In the genomic region with DNA sequence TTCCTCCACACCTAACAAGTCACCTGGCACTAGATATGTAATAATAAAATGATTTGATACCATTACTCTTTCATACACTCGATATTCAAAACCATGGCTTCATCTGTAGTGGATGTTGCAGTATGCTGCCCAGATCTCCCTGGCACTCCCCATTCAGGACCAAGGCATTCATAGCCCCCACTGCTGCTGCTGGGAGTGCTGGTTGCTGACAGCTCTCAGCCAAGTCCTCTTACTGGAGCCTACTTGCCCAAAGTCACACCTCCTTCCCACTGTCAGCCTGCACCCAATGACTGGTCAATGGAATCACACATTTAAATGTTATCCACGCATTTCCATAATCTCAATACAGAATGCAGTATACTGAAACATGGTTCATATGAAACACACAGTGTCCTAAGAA, we compare ENCODE assay signal across 23 cellular contexts. TPM values are rescaled to one million over a fixed set of nuclear protein-coding genes. Genes with fewer than 3 reads are reported as not detected.
DNase-seq lines count a peak whose midpoint lies in the region; ATAC-seq and TF ChIP-seq lines count a peak whose summit lies in the region.
"Had no signal": no experiment of that assay in that cellular context is flagged by ENCODE, and none has a peak within 500 bp of the region (broad histone marks: within the 10 kb centered on the region; RNA-seq: fewer than 3 reads in every experiment).

No MANE protein-coding gene starts in this region.

- H3K27ac ChIP-seq in CD4-positive, CD25-positive, alpha-beta regulatory T cell (ENCODE audit: insufficient read depth, low read length, poor library complexity, severe bottlenecking): no peak overlapping the region
- no peak overlapping the region for H3K27ac ChIP-seq in A673 (ENCODE audit: low read depth, low read length, poor library complexity, severe bottlenecking)
- H3K27ac ChIP-seq: 22Rv1, KMS-11 had no signal

- no peaks in the 10 kb centered on the region for H3K27me3 Mint-ChIP-seq in activated T-cell treated with anti-CD3 and anti-CD28 coated beads, Interleukin-2, amount 50 U/mL, for 24 hours
- no peaks in the 10 kb centered on the region for H3K27me3 Mint-ChIP-seq in CD4-positive, CD25-positive, alpha-beta regulatory T cell
- H3K27me3 Mint-ChIP-seq in chondrocyte (ENCODE audit: low read depth) (no peaks in the 10 kb centered on the region), nephron progenitor cell (ENCODE audit: low read depth, poor library complexity) (peaks cover 4% of the 10 kb centered on the region)
- H3K27me3 Mint-ChIP-seq: B cell; CD4-positive, alpha-beta memory T cell had no signal

- H3K4me3 Mint-ChIP-seq in activated T-cell treated with anti-CD3 and anti-CD28 coated beads, Interleukin-2, amount 50 U/mL, for 24 hours: no peak overlapping the region
- H3K4me3 Mint-ChIP-seq in CD4-positive, CD25-positive, alpha-beta regulatory T cell: peak overlapping the region in 2 of 4 donors; percentile 3 to 34
- H3K4me3 Mint-ChIP-seq in chondrocyte (ENCODE audit: unreplicated experiment) (no peak overlapping the region), nephron progenitor cell (no peak overlapping the region)
- H3K4me3 Mint-ChIP-seq: B cell had no signal

- intact Hi-C loops in A673 (cut with micrococcal nuclease; ENCODE audit: unreplicated experiment): no loop called here

- POLR2A ChIA-PET in A673 (lab: Charles Lee; ENCODE audit: low non-redundant PET): no interaction called here

- no peaks in the 10 kb centered on the region for H3K9me3 ChIP-seq in CD4-positive, CD25-positive, alpha-beta regulatory T cell (ENCODE audit: control insufficient read depth in 2 of 2, low read length in 2 of 2)
- no peaks in the 10 kb centered on the region for H3K9me3 ChIP-seq in A673 (ENCODE audit: low read depth, low read length, poor library complexity, severe bottlenecking)

- H3K36me3 Mint-ChIP-seq in activated T-cell treated with anti-CD3 and anti-CD28 coated beads, Interleukin-2, amount 50 U/mL, for 24 hours (ENCODE audit: low read depth): peaks cover 58% of the 10 kb centered on the region
- peaks cover 26% of the 10 kb centered on the region for H3K36me3 Mint-ChIP-seq in CD4-positive, CD25-positive, alpha-beta regulatory T cell
- H3K36me3 Mint-ChIP-seq in chondrocyte (ENCODE audit: low read depth) (peaks cover 6% of the 10 kb centered on the region), nephron progenitor cell (ENCODE audit: low read depth) (peaks cover 51% of the 10 kb centered on the region)

- no peak for ATAC-seq in CD4-positive, CD25-positive, alpha-beta regulatory T cell (ENCODE audit: low read depth in 2 of 2)
- ATAC-seq in GM19452 (IDR thresholded peaks at IDR 0.05; ENCODE audit: unreplicated experiment) (no peak), HG03095 (IDR thresholded peaks at IDR 0.05; ENCODE audit: unreplicated experiment) (no peak)
- ATAC-seq: GM12878 had no signal

- peaks cover 18% of the 10 kb centered on the region for H3K36me3 ChIP-seq in CD4-positive, CD25-positive, alpha-beta regulatory T cell (ENCODE audit: control insufficient read depth, insufficient read depth, low read length)
- H3K36me3 ChIP-seq in A673 (ENCODE audit: insufficient read depth, low read length, poor library complexity, severe bottlenecking): peaks cover 27% of the 10 kb centered on the region

- H3K27me3 ChIP-seq in CD4-positive, CD25-positive, alpha-beta regulatory T cell (ENCODE audit: control insufficient read depth, insufficient read depth, low read length): no peaks in the 10 kb centered on the region
- no peaks in the 10 kb centered on the region for H3K27me3 ChIP-seq in A673 (replicated peaks; ENCODE audit: insufficient read depth, low read depth, low read length, poor library complexity)

- H3K4me1 ChIP-seq in CD4-positive, CD25-positive, alpha-beta regulatory T cell (ENCODE audit: control insufficient read depth, insufficient read depth, low read length, poor library complexity, severe bottlenecking): peaks cover 21% of the 10 kb centered on the region
- H3K4me1 ChIP-seq in A673 (ENCODE audit: insufficient read depth, low read length, poor library complexity, severe bottlenecking): peaks cover 11% of the 10 kb centered on the region

- H3K4me3 ChIP-seq in CD4-positive, CD25-positive, alpha-beta regulatory T cell (ENCODE audit: low read depth, low read length): no peak overlapping the region
- no peak overlapping the region for H3K4me3 ChIP-seq in A673 (ENCODE audit: low read depth, low read length, poor library complexity, severe bottlenecking)
- H3K4me3 ChIP-seq: GM12878 had no signal

- H3K4me1 Mint-ChIP-seq in activated T-cell treated with anti-CD3 and anti-CD28 coated beads, Interleukin-2, amount 50 U/mL, for 24 hours (ENCODE audit: low read depth): peaks cover 37% of the 10 kb centered on the region
- H3K4me1 Mint-ChIP-seq in CD4-positive, CD25-positive, alpha-beta regulatory T cell: peaks cover 31 to 59% (median 40%) of the 10 kb centered on the region in 4 donors
- peaks cover 32% of the 10 kb centered on the region for H3K4me1 Mint-ChIP-seq in chondrocyte (ENCODE audit: low read depth)
- peaks cover 38% of the 10 kb centered on the region for H3K4me1 Mint-ChIP-seq in nephron progenitor cell

- BruUV-seq in A673 (replicated peaks; lab: Mats Ljungman, UMichigan): no TSS peak

- no peak for DNase-seq in activated T-cell treated with anti-CD3 and anti-CD28 coated beads, Interleukin-2, amount 50 U/mL, for 24 hours
- no peak for DNase-seq in activated T-cell treated with anti-CD3 and anti-CD28 coated beads, Interleukin-2, amount 50 U/mL, for 1 hour
- DNase-seq in CD4-positive, CD25-positive, alpha-beta regulatory T cell: no peak
- no peak for DNase-seq in chondrocyte (ENCODE audit: low spot score)
- no peak for DNase-seq in nephron progenitor cell
- DNase-seq in A673 (ENCODE audit: low spot score): no peak
- DNase-seq: CD4-positive, alpha-beta memory T cell; DMS53; EL; NCI-H1417; NCI-H187; NCI-H2107; NCI-H510A; NCI-H748 treated with DMSO at 0.1 percent for 48 hours; NK-92 treated with Interleukin-12 subunit alpha and Interleukin-12 subunit beta, amount 100 ng/mL, for 24 hours; OCI-M1; SIG-M5 had no signal

- CTCF ChIA-PET in A673 (lab: Charles Lee): no interaction called here

- TF ChIP-seq CTCF in chondrocyte (IDR thresholded peaks at IDR 0.05) (no peak), nephron progenitor cell (IDR thresholded peaks at IDR 0.05) (no peak), A673 (conservative IDR thresholded peaks at IDR 0.05; ENCODE audit: low read depth, low read length) (no peak)

- H3K27ac Mint-ChIP-seq in activated T-cell treated with anti-CD3 and anti-CD28 coated beads, Interleukin-2, amount 50 U/mL, for 24 hours: peak overlapping the region; percentile 16
- peak overlapping the region in 2 of 3 donors; percentile 18 to 49 for H3K27ac Mint-ChIP-seq in CD4-positive, CD25-positive, alpha-beta regulatory T cell
- peak overlapping the region; percentile 13 for H3K27ac Mint-ChIP-seq in chondrocyte (ENCODE audit: unreplicated experiment)
- peak overlapping the region; percentile 1 for H3K27ac Mint-ChIP-seq in nephron progenitor cell
- H3K27ac Mint-ChIP-seq: B cell had no signal

- H3K9me3 Mint-ChIP-seq in activated T-cell treated with anti-CD3 and anti-CD28 coated beads, Interleukin-2, amount 50 U/mL, for 24 hours: no peaks in the 10 kb centered on the region
- peaks cover 0 to 4% (median 0%) of the 10 kb centered on the region in 7 donors for H3K9me3 Mint-ChIP-seq in CD4-positive, CD25-positive, alpha-beta regulatory T cell
- no peaks in the 10 kb centered on the region for H3K9me3 Mint-ChIP-seq in chondrocyte (ENCODE audit: low read depth)
- H3K9me3 Mint-ChIP-seq in nephron progenitor cell: no peaks in the 10 kb centered on the region
- H3K9me3 Mint-ChIP-seq: CD4-positive, alpha-beta memory T cell had no signal

RNA-seq across cellular contexts. Expression of a gene that starts 3.7 kb away (rescaled TPM):
- total RNA-seq in CD4-positive, CD25-positive, alpha-beta regulatory T cell: 25.8 TPM
- polyA plus RNA-seq in CD4-positive, CD25-positive, alpha-beta regulatory T cell: 10 to 100 TPM; 14.0 to 24.0 (median 17.1) TPM
- total RNA-seq in chondrocyte: 33.0 to 46.8 TPM (median 35.7 TPM) in 3 replicates
- total RNA-seq in A673 (2021): 32.8 and 36.6 TPM in 2 replicates

RNA-seq across cellular contexts. Expression of a gene that starts 40.1 kb away (rescaled TPM):
- total RNA-seq in CD4-positive, CD25-positive, alpha-beta regulatory T cell: 12.2 TPM
- polyA plus RNA-seq in CD4-positive, CD25-positive, alpha-beta regulatory T cell: 10 to 100 TPM in 1 of 4 donors, 1 to 10 TPM in 3; 7.7 to 10.4 (median 8.5) TPM
- total RNA-seq in chondrocyte: 8.7 to 12.0 TPM (median 9.9 TPM) in 3 replicates
- 48.6 and 52.2 TPM in 2 replicates for total RNA-seq in A673 (2021)
